27 cellular contexts compared by ENCODE assay signal in genomic region chrX:44931441-44931973, GRCh38.
"Had no signal": no experiment of that assay in that cellular context is flagged by ENCODE, and none has a peak within 500 bp of the region (broad histone marks: within the 10 kb centered on the region; RNA-seq: fewer than 3 reads in every experiment).

No MANE protein-coding gene starts in this region.

- ATAC-seq: activated CD8-positive, alpha-beta memory T cell treated with anti-CD3 and anti-CD28 coated beads, Interleukin-2, amount 10 ng/mL, durations not matched to agents 7 days and 5 days; gastrocnemius medialis; right cardiac atrium had no signal

- H3K27me3 Mint-ChIP-seq: activated CD4-positive, alpha-beta memory T cell treated with anti-CD3 and anti-CD28 coated beads for 36 hours; activated CD8-positive, alpha-beta memory T cell treated with anti-CD3 and anti-CD28 coated beads, Interleukin-2, amount 10 ng/mL, durations not matched to agents 7 days and 5 days; type B pancreatic cell had no signal

- H3K4me3 Mint-ChIP-seq: activated CD4-positive, alpha-beta memory T cell treated with anti-CD3 and anti-CD28 coated beads for 36 hours; activated CD8-positive, alpha-beta memory T cell treated with anti-CD3 and anti-CD28 coated beads, Interleukin-2, amount 10 ng/mL, durations not matched to agents 7 days and 5 days; nephron; type B pancreatic cell had no signal

- H3K36me3 Mint-ChIP-seq: activated CD4-positive, alpha-beta memory T cell treated with anti-CD3 and anti-CD28 coated beads for 36 hours had no signal

- H3K27me3 ChIP-seq: adrenal gland, ascending aorta, brain microvascular endothelial cell, esophagus muscularis mucosa, gastrocnemius medialis, neutrophil, ovary, testis, vagina had no signal

- H3K27ac Mint-ChIP-seq: activated CD4-positive, alpha-beta memory T cell treated with anti-CD3 and anti-CD28 coated beads for 36 hours; activated CD8-positive, alpha-beta memory T cell treated with anti-CD3 and anti-CD28 coated beads, Interleukin-2, amount 10 ng/mL, durations not matched to agents 7 days and 5 days; nephron; type B pancreatic cell had no signal

- H3K27ac ChIP-seq: adrenal gland, ascending aorta, brain microvascular endothelial cell, esophagus muscularis mucosa, gastrocnemius medialis, neutrophil, ovary, skin epidermis, testis, vagina had no signal

- DNase-seq: activated CD4-positive, alpha-beta memory T cell treated with anti-CD3 and anti-CD28 coated beads for 36 hours; activated CD4-positive, alpha-beta T cell treated with anti-CD3 and anti-CD28 coated beads for 4 hours; activated CD8-positive, alpha-beta memory T cell treated with anti-CD3 and anti-CD28 coated beads, Interleukin-2, amount 10 ng/mL, durations not matched to agents 7 days and 5 days; activated effector memory CD4-positive, alpha-beta T cell treated with anti-CD3 and anti-CD28 coated beads, Interleukin-2, amount 50 U/mL, for 16 hours; activated naive CD4-positive, alpha-beta T cell treated with anti-CD3 and anti-CD28 coated beads, Interleukin-2, amount 50 U/mL, for 16 hours; adrenal gland; brain microvascular endothelial cell; caudate nucleus; dermis blood vessel endothelial cell; effector memory CD4-positive, alpha-beta T cell; gastrocnemius medialis; hypothalamus; midbrain; ovary; right cardiac atrium; stimulated activated CD4-positive, alpha-beta T cell treated with anti-CD3 and anti-CD28 coated beads, Interleukin-1b, Interleukin-23, amount 100 ng/mL, for 48 hours; T-helper 1 cell; T-helper 9 cell; testis had no signal

- H3K36me3 ChIP-seq: adrenal gland, ascending aorta, brain microvascular endothelial cell, esophagus muscularis mucosa, gastrocnemius medialis, neutrophil, ovary, vagina had no signal

- H3K4me1 ChIP-seq: testis had no signal

- FAIRE-seq: islet of Langerhans had no signal

- H3K4me3 ChIP-seq: adrenal gland, ascending aorta, esophagus muscularis mucosa, gastrocnemius medialis, ovary, skin epidermis, testis, vagina had no signal

- H3K9me3 ChIP-seq: adrenal gland, ascending aorta, esophagus muscularis mucosa, gastrocnemius medialis, neutrophil, ovary, testis, vagina had no signal

- H3K9me3 Mint-ChIP-seq: activated CD4-positive, alpha-beta memory T cell treated with anti-CD3 and anti-CD28 coated beads for 36 hours had no signal
